21 cellular contexts compared by ENCODE assay signal in the genomic region with DNA sequence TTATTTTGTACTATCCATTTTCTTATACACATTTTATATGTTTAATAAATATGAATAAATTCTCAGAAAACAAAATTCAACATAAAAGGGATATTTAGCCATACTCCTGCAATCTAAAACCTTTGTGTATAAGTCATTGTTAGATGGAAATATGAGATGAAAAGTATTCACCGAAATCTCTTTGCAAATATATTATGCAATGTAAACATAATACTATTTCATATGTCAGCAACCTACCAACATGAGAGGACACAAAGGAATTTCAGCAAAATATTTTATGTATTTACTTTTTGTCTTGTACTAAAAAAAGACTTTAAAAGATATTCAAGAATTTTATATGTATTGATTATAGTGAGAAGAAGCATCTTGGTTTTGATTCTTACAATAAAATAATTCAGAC.
DNase-seq lines count a peak whose midpoint lies in the region; ATAC-seq and FAIRE-seq lines count a peak whose summit lies in the region.
"Had no signal": no experiment of that assay in that cellular context is flagged by ENCODE, and none has a peak within 500 bp of the region (broad histone marks: within the 10 kb centered on the region; RNA-seq: fewer than 3 reads in every experiment).

No MANE protein-coding gene starts in this region.

- H3K36me3 ChIP-seq in adipocyte (ENCODE audit: control insufficient read depth, insufficient read depth, low read length, severe bottlenecking) = no peaks in the 10 kb centered on the region
- H3K36me3 ChIP-seq: BLaER1 treated with 17β-estradiol and CSF1 and Interleukin-3, amounts not matched to agents 10 nM and 100 nM had no signal

- DNase-seq in DMS53 (lab: John Stamatoyannopoulos, UW) (peak; percentile 9), adipocyte (ENCODE audit: low read depth) (peak; percentile 6), hypothalamus (lab: John Stamatoyannopoulos, UW) (no peak)
- DNase-seq in activated CD4-positive, alpha-beta T cell treated with anti-CD3 and anti-CD28 coated beads, Interleukin-2, amount 50 U/mL, for 48 hours = no peak
- DNase-seq: AML-193; Caco-2; Calu3; CD4-positive, alpha-beta T cell; CD8-positive, alpha-beta T cell; DMS79 treated with DMSO at 0.1 percent for 48 hours; GDM1 had no signal

- H3K27me3 ChIP-seq in adipocyte (replicated peaks; ENCODE audit: control insufficient read depth, insufficient read depth, low read length) = no peaks in the 10 kb centered on the region
- H3K27me3 ChIP-seq: BLaER1 treated with 17β-estradiol and CSF1 and Interleukin-3, amounts not matched to agents 10 nM and 100 nM had no signal

- FAIRE-seq in G401.6 (lab: Jason Lieb, UNC) (peak; percentile 88), colon (lab: Jason Lieb, UNC) (peak; percentile 51)
- FAIRE-seq: A549, D721Med, GM12878, GM12892, GM18507 had no signal

- no peak overlapping the region for H3K4me3 ChIP-seq in adipocyte (ENCODE audit: low read length)
- H3K4me3 ChIP-seq: A549; BLaER1 treated with 17β-estradiol and CSF1 and Interleukin-3, amounts not matched to agents 10 nM and 100 nM; GM12878 had no signal

- no peaks in the 10 kb centered on the region for H3K4me1 ChIP-seq in adipocyte (ENCODE audit: control insufficient read depth, insufficient read depth, low read length)
- H3K4me1 ChIP-seq: A549; BLaER1 treated with 17β-estradiol and CSF1 and Interleukin-3, amounts not matched to agents 10 nM and 100 nM; Caco-2 had no signal

- no peaks in the 10 kb centered on the region for H3K9me3 ChIP-seq in adipocyte (ENCODE audit: control insufficient read depth, low read length)
- H3K9me3 ChIP-seq: A549; BLaER1 treated with 17β-estradiol and CSF1 and Interleukin-3, amounts not matched to agents 10 nM and 100 nM; Caco-2 had no signal

- H3K9ac ChIP-seq in adipocyte (ENCODE audit: low read length) = no peak overlapping the region
- H3K9ac ChIP-seq: BLaER1 treated with 17β-estradiol and CSF1 and Interleukin-3, amounts not matched to agents 10 nM and 100 nM had no signal

- no peak for ATAC-seq in HG03175 (IDR thresholded peaks at IDR 0.05; ENCODE audit: unreplicated experiment)
- no peak for ATAC-seq in HG02798 (IDR thresholded peaks at IDR 0.05; ENCODE audit: poor library complexity, unreplicated experiment)
- ATAC-seq: A549; CD8-positive, alpha-beta T cell; GM12878 had no signal

Comparison
In these comparisons a context has a peak if more than half of its experiments do, and no peak if none do; other contexts are left out.
1. DNase-seq: peak in DMS53 (single experiment) and adipocyte (single experiment); none in hypothalamus (0 of 51) and activated CD4-positive, alpha-beta T cell treated with anti-CD3 and anti-CD28 coated beads, Interleukin-2, amount 50 U/mL, for 48 hours (0 of 2).